22 cellular contexts compared by ENCODE assay signal in the genomic region with DNA sequence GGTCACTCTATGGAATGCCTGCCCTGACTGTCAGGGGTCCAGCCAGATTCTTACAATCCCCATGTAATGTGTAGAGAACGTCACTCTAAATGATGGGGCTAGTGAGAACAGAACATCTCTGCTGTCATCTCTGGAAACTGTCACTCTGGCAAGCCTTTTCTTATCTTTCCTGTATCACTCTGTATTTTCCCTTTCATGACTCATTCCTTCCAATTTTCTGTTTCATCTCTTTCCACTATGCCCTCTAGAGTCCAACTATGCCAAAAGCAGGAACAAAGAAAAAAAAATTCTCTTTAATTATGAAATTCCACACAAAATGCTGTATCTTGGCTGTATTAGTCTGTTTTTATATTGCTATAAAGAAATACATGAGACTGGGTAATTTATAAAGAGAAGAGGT.
DNase-seq lines count a peak whose midpoint lies in the region; ATAC-seq, FAIRE-seq and TF ChIP-seq lines count a peak whose summit lies in the region.
"Had no signal": no experiment of that assay in that cellular context is flagged by ENCODE, and none has a peak within 500 bp of the region (broad histone marks: within the 10 kb centered on the region; RNA-seq: fewer than 3 reads in every experiment).

No MANE protein-coding gene starts in this region.

- peaks cover 5% of the 10 kb centered on the region; the same call in 1 of the 2 replicates for H3K9me3 ChIP-seq in K562 (replicated peaks; ENCODE audit: control insufficient read depth, insufficient read depth, low read depth, low read length)
- H3K9me3 ChIP-seq: vagina had no signal

- no peaks in the 10 kb centered on the region for H4K20me1 ChIP-seq in K562 (replicated peaks; ENCODE audit: control insufficient read depth, insufficient read depth, low read length)

- H3K4me1 ChIP-seq in K562 (replicated peaks in 1 of 2; ENCODE audit: control insufficient read depth in 2 of 2, insufficient read depth in 2 of 2, low read length in 2 of 2), result peaks cover 14 to 19% of the 10 kb centered on the region in 2 experiments
- H3K4me1 ChIP-seq: vagina had no signal

- no peak overlapping the region for H3K27ac ChIP-seq in K562 (ENCODE audit: extremely low read depth, low read depth, low read length)
- H3K27ac ChIP-seq: HL-60, SK-N-MC, vagina, WERI-Rb-1 had no signal

- H3K4me2 ChIP-seq in K562 (ENCODE audit: insufficient read depth, low read length), result peak overlapping the region; percentile 39

- no TSS peak for BruUV-seq in K562 (replicated peaks; lab: Mats Ljungman, UMichigan)

- H3K9ac ChIP-seq in K562 (ENCODE audit: insufficient read depth in 1 of 2, low read depth in 2 of 2, low read length in 2 of 2), result no peak overlapping the region

- peak; percentile 12 for DNase-seq in NCI-H2171 treated with DMSO at 0.1 percent for 48 hours (lab: John Stamatoyannopoulos, UW)
- DNase-seq in NCI-H2171 (lab: John Stamatoyannopoulos, UW), result no peak
- DNase-seq in NCI-H226, result peak; percentile 7
- peak; percentile 17 to 55 (median 33) for DNase-seq in K562 (ENCODE audit: extremely low read depth in 1 of 4, low spot score in 3 of 4)
- DNase-seq in non-pigmented ciliary epithelial cell (ENCODE audit: low read depth), result peak; percentile 1
- no peak for DNase-seq in activated naive CD4-positive, alpha-beta T cell (lab: John Stamatoyannopoulos, UW)
- DNase-seq in medulla oblongata (ENCODE audit: extremely low spot score), result no peak
- DNase-seq in activated naive CD4-positive, alpha-beta T cell treated with Interleukin-2 at 50 U/mL for 16 hours, result no peak
- DNase-seq: activated effector memory CD4-positive, alpha-beta T cell treated with anti-CD3 and anti-CD28 coated beads, Interleukin-2, amount 50 U/mL, for 16 hours; COR-L47; effector memory CD8-positive, alpha-beta T cell; foreskin melanocyte; NCI-H2107; NK-92 treated with Interleukin-12 subunit alpha and Interleukin-12 subunit beta, amount 100 ng/mL, for 24 hours; occipital lobe; stimulated activated naive CD8-positive, alpha-beta T cell treated with anti-CD3 and anti-CD28 coated beads, Interleukin-15, Interleukin-2, amounts not matched to agents 100 U/mL and 50 U/mL, for 24 hours; WERI-Rb-1 had no signal

- TF ChIP-seq CTCF in K562 (IDR thresholded peaks at IDR 0.05 in 2 of 3, conservative IDR thresholded peaks at IDR 0.05 in 1 of 3; ENCODE audit: insufficient read depth in 2 of 3, low read depth in 1 of 3, low read length in 3 of 3), result peak in 2 of 3 experiments; percentile 40 to 65; a peak in 3 of 6 replicates

- POLR2A ChIA-PET in K562 (lab: Yijun Ruan, JAX), result no interaction called here

- in situ Hi-C loops in K562 (cut with MboI), result no loop called here

- H3K4me3 ChIP-seq in K562, result no peak overlapping the region
- H3K4me3 ChIP-seq: SK-N-MC, vagina had no signal

- ATAC-seq in K562, result peak; percentile 30; the same call in 2 of the 3 replicates
- ATAC-seq: effector memory CD8-positive, alpha-beta T cell; stimulated activated naive CD8-positive, alpha-beta T cell treated with anti-CD3 and anti-CD28 coated beads, Interleukin-15, Interleukin-2, amounts not matched to agents 100 U/mL and 50 U/mL, for 24 hours had no signal

- no peaks in the 10 kb centered on the region for H3K36me3 ChIP-seq in K562 (ENCODE audit: control insufficient read depth, insufficient read depth, low read length)
- H3K36me3 ChIP-seq: vagina, WERI-Rb-1 had no signal

- no peak for TF ChIP-seq POLR2A in K562 (conservative IDR thresholded peaks at IDR 0.05)

- no peaks in the 10 kb centered on the region for H3K9me1 ChIP-seq in K562 (ENCODE audit: control insufficient read depth, insufficient read depth, low read length)

- no peak for FAIRE-seq in K562 (lab: Jason Lieb, UNC)
- FAIRE-seq: bronchial epithelial cell, H54 had no signal

- TF ChIP-seq EP300 in K562 (IDR thresholded peaks at IDR 0.05; ENCODE audit: low read length), result peak; percentile 67

- H3K27me3 ChIP-seq in K562 (ENCODE audit: control insufficient read depth in 2 of 2, insufficient read depth in 2 of 2, low read length in 2 of 2), result no peaks in the 10 kb centered on the region
- H3K27me3 ChIP-seq: vagina had no signal

- H3K79me2 ChIP-seq in K562 (ENCODE audit: control insufficient read depth, insufficient read depth, low read length), result peaks cover 50% of the 10 kb centered on the region

- H2AFZ ChIP-seq in K562 (ENCODE audit: low read depth, low read length), result no peak overlapping the region

- intact Hi-C loops in K562 (cut with micrococcal nuclease), result no loop called here

- CTCF ChIA-PET in K562 (lab: Yijun Ruan, JAX; ENCODE audit: low intra/inter-chr PET ratio), result interaction anchor here (0.6 kb wide), 1 partner anchor 61 kb away, joined by 3 read pairs; no protein-coding TSS in a partner anchor

- WGBS in K562 (ENCODE audit: insufficient coverage, low coverage, missing lambda C conversion rate), result 16% methylated on average over 1 of the region's 1 CpG

- TF ChIP-seq RAD21 in K562 (CRISPR knock-in tag; conservative IDR thresholded peaks at IDR 0.05 in 1 of 2, IDR thresholded peaks at IDR 0.05 in 1 of 2), result peak; percentile 67 to 70

TF ChIP-seq in K562, 482 proteins besides CTCF, POLR2A, EP300 and RAD21 (continues in another document):
- TF ChIP-seq MEF2A (IDR thresholded peaks at IDR 0.05; ENCODE audit: control insufficient read depth, low read depth, low read length), result no peak
- peak; percentile 62 for TF ChIP-seq GATA2 (CRISPR knock-in tag; IDR thresholded peaks at IDR 0.05)
- TF ChIP-seq, protein P1, sequence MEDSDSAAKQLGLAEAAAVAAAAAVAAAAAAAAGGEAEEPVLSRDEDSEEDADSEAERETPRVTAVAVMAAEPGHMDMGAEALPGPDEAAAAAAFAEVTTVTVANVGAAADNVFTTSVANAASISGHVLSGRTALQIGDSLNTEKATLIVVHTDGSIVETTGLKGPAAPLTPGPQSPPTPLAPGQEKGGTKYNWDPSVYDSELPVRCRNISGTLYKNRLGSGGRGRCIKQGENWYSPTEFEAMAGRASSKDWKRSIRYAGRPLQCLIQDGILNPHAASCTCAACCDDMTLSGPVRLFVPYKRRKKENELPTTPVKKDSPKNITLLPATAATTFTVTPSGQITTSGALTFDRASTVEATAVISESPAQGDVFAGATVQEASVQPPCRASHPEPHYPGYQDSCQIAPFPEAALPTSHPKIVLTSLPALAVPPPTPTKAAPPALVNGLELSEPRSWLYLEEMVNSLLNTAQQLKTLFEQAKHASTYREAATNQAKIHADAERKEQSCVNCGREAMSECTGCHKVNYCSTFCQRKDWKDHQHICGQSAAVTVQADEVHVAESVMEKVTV (CRISPR knock-in tag; IDR thresholded peaks at IDR 0.05), result 0 out of 2 replicates have a peak, but pooled peaks have one; percentile 33
- TF ChIP-seq ZNF76 (CRISPR knock-in tag; IDR thresholded peaks at IDR 0.05; ENCODE audit: borderline replicate concordance), result 0 out of 2 replicates have a peak, but pooled peaks have one; percentile 31
- peak; percentile 92 for TF ChIP-seq SMARCA4 (IDR thresholded peaks at IDR 0.05)
- peak; percentile 37; the same call in 1 of the 2 replicates for TF ChIP-seq NBN (IDR thresholded peaks at IDR 0.05; ENCODE audit: low read depth)
- TF ChIP-seq CTBP1 (IDR thresholded peaks at IDR 0.05; ENCODE audit: borderline replicate concordance), result peak; percentile 70; the same call in 1 of the 2 replicates
- TF ChIP-seq ZNF121 (CRISPR knock-in tag; conservative IDR thresholded peaks at IDR 0.05), result no peak
- TF ChIP-seq, protein P2, sequence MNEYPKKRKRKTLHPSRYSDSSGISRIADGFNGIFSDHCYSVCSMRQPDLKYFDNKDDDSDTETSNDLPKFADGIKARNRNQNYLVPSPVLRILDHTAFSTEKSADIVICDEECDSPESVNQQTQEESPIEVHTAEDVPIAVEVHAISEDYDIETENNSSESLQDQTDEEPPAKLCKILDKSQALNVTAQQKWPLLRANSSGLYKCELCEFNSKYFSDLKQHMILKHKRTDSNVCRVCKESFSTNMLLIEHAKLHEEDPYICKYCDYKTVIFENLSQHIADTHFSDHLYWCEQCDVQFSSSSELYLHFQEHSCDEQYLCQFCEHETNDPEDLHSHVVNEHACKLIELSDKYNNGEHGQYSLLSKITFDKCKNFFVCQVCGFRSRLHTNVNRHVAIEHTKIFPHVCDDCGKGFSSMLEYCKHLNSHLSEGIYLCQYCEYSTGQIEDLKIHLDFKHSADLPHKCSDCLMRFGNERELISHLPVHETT (CRISPR knock-in tag; conservative IDR thresholded peaks at IDR 0.05 in 1 of 2, IDR thresholded peaks at IDR 0.05 in 1 of 2), result peak in 1 of 2 experiments; percentile 32; a peak in 1 of 4 replicates
- peak; percentile 12; the same call in 1 of the 2 replicates for TF ChIP-seq MAFK (IDR thresholded peaks at IDR 0.05; ENCODE audit: low read length)
- TF ChIP-seq, protein P3, sequence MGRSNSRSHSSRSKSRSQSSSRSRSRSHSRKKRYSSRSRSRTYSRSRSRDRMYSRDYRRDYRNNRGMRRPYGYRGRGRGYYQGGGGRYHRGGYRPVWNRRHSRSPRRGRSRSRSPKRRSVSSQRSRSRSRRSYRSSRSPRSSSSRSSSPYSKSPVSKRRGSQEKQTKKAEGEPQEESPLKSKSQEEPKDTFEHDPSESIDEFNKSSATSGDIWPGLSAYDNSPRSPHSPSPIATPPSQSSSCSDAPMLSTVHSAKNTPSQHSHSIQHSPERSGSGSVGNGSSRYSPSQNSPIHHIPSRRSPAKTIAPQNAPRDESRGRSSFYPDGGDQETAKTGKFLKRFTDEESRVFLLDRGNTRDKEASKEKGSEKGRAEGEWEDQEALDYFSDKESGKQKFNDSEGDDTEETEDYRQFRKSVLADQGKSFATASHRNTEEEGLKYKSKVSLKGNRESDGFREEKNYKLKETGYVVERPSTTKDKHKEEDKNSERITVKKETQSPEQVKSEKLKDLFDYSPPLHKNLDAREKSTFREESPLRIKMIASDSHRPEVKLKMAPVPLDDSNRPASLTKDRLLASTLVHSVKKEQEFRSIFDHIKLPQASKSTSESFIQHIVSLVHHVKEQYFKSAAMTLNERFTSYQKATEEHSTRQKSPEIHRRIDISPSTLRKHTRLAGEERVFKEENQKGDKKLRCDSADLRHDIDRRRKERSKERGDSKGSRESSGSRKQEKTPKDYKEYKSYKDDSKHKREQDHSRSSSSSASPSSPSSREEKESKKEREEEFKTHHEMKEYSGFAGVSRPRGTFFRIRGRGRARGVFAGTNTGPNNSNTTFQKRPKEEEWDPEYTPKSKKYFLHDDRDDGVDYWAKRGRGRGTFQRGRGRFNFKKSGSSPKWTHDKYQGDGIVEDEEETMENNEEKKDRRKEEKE (IDR thresholded peaks at IDR 0.05; ENCODE audit: borderline replicate concordance in 1 of 2, control insufficient read depth in 1 of 2, low read depth in 2 of 2, low read length in 1 of 2), result no peak
- peak; percentile 78 for TF ChIP-seq ATF7 (IDR thresholded peaks at IDR 0.05)
- peak; percentile 75; the same call in 1 of the 2 replicates for TF ChIP-seq MTA1 (IDR thresholded peaks at IDR 0.05; ENCODE audit: borderline replicate concordance)

Comparison
In these comparisons a context has a peak if more than half of its experiments do, and no peak if none do; other contexts are left out.
1. DNase-seq: peak in NCI-H2171 treated with DMSO at 0.1 percent for 48 hours (single experiment), NCI-H226 (single experiment), K562 (4 of 4) and non-pigmented ciliary epithelial cell (single experiment); none in NCI-H2171 (single experiment), activated naive CD4-positive, alpha-beta T cell (0 of 4), medulla oblongata (single experiment) and activated naive CD4-positive, alpha-beta T cell treated with Interleukin-2 at 50 U/mL for 16 hours (single experiment).